Comparison of ENCODE assay signal across 14 cellular contexts in the genomic region with DNA sequence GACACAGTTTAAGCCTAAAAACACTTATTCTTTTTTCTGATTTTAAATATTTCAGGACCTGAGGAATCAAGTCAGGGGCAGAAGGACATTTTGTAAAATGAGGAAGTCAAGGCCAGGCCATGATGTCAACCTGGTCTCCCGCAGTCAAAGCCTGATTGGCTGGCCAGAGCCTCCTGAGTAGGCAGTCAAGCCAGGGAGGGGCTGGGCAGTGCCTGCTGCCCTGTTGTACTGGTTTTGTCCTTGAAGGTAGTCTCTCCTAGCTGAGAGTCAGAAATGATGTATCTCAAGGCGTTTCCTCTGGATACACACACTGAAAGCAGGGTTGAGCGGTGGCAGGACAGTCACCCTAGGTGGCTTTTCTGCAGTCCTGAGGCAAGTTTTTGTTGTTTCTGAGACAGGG. TPM values are rescaled to one million over a fixed set of nuclear protein-coding genes. Genes with fewer than 3 reads are reported as not detected.
DNase-seq lines count a peak whose midpoint lies in the region; ATAC-seq, FAIRE-seq and TF ChIP-seq lines count a peak whose summit lies in the region.
"Had no signal": no experiment of that assay in that cellular context is flagged by ENCODE, and none has a peak within 500 bp of the region (broad histone marks: within the 10 kb centered on the region; RNA-seq: fewer than 3 reads in every experiment).

No MANE protein-coding gene starts in this region.

- H3K9me2 ChIP-seq in PC-3 (replicated peaks; ENCODE audit: low read length): no peaks in the 10 kb centered on the region

- WGBS in gastroesophageal sphincter (ENCODE audit: low coverage in 1 of 2), 2 donors: 78 to 100% methylated on average over 1 of the region's 3 CpGs

- peak; percentile 49 for DNase-seq in HPDE6-E6E7 (ENCODE audit: extremely low spot score)
- DNase-seq in PC-3: no peak
- no peak for DNase-seq in endothelial cell of umbilical vein (ENCODE audit: low read depth, low spot score)
- no peak for DNase-seq in GDM1 (lab: John Stamatoyannopoulos, UW)
- DNase-seq in mucosa of gallbladder (ENCODE audit: low spot score): no peak
- DNase-seq: activated naive CD4-positive, alpha-beta T cell treated with Interleukin-2 at 50 U/mL for 16 hours; CD4-positive, alpha-beta T cell; NCI-H2171 treated with DMSO at 0.1 percent for 48 hours; upper lobe of left lung had no signal

- 0 out of 2 replicates have a peak, but pooled peaks cover 4% of the 10 kb centered on the region for H4K20me1 ChIP-seq in PC-3 (ENCODE audit: low read length)
- H4K20me1 ChIP-seq in endothelial cell of umbilical vein (replicated peaks; ENCODE audit: control insufficient read depth, extremely low read depth, insufficient read depth, low read length): no peaks in the 10 kb centered on the region

- ATAC-seq in PC-3 (peak; percentile 14; the same call in 1 of the 2 replicates), gastroesophageal sphincter (no peak)
- ATAC-seq: foreskin keratinocyte had no signal

- no TSS peak for BruUV-seq in PC-3 (replicated peaks; lab: Mats Ljungman, UMichigan)
- BruUV-seq in endothelial cell of umbilical vein (replicated peaks; lab: Mats Ljungman, UMichigan): no TSS peak

- H3K27ac ChIP-seq in PC-3 (ENCODE audit: low read length): no peak overlapping the region
- no peak overlapping the region for H3K27ac ChIP-seq in endothelial cell of umbilical vein (ENCODE audit: insufficient read depth, low read depth, low read length)
- H3K27ac ChIP-seq in gastroesophageal sphincter: no peak overlapping the region
- H3K27ac ChIP-seq: foreskin keratinocyte, upper lobe of left lung had no signal

- dilution Hi-C loops in endothelial cell of umbilical vein (cut with MboI; ENCODE audit: extremely low pct_ligation_motif_present, low sequenced_read_pairs): no loop called here

- peak; percentile 59 for FAIRE-seq in endothelial cell of umbilical vein (lab: Jason Lieb, UNC)
- FAIRE-seq: GM19239, H54, islet of Langerhans had no signal

- no peak for TF ChIP-seq CTCF in PC-3 (conservative IDR thresholded peaks at IDR 0.05; ENCODE audit: low read depth, low read length)
- TF ChIP-seq CTCF in endothelial cell of umbilical vein (IDR thresholded peaks at IDR 0.05; ENCODE audit: extremely low read depth in 1 of 2, insufficient read depth in 1 of 2, low read depth in 1 of 2, low read length in 2 of 2): no peak
- TF ChIP-seq CTCF in gastroesophageal sphincter (IDR thresholded peaks at IDR 0.05): no peak

- CTCF ChIA-PET in PC-3 (lab: Charles Lee) (no interaction called here), endothelial cell of umbilical vein (lab: Charles Lee) (no interaction called here)

- H3K79me2 ChIP-seq in PC-3 (ENCODE audit: low read length): no peaks in the 10 kb centered on the region
- H3K79me2 ChIP-seq in endothelial cell of umbilical vein (ENCODE audit: control insufficient read depth, insufficient read depth, low read length): no peaks in the 10 kb centered on the region

- TF ChIP-seq POLR2A in endothelial cell of umbilical vein (IDR thresholded peaks at IDR 0.05; ENCODE audit: low read depth, low read length) (no peak), gastroesophageal sphincter (IDR thresholded peaks at IDR 0.05) (no peak)

- H3K9me1 ChIP-seq in endothelial cell of umbilical vein (replicated peaks; ENCODE audit: control insufficient read depth, extremely low read depth, insufficient read depth, low read length): no peaks in the 10 kb centered on the region

- H3K27me3 ChIP-seq in PC-3 (ENCODE audit: low read length): no peaks in the 10 kb centered on the region
- no peaks in the 10 kb centered on the region for H3K27me3 ChIP-seq in endothelial cell of umbilical vein (ENCODE audit: control insufficient read depth in 2 of 2, insufficient read depth in 2 of 2, low read length in 2 of 2)
- H3K27me3 ChIP-seq in gastroesophageal sphincter: no peaks in the 10 kb centered on the region
- H3K27me3 ChIP-seq: foreskin keratinocyte, upper lobe of left lung had no signal

- no peak overlapping the region for H3K9ac ChIP-seq in PC-3 (ENCODE audit: low read length)
- no peak overlapping the region for H3K9ac ChIP-seq in endothelial cell of umbilical vein (replicated peaks; ENCODE audit: extremely low read depth, insufficient read depth, low read length)

- H3F3A ChIP-seq in PC-3 (ENCODE audit: low read length, unreplicated experiment): no peaks in the 10 kb centered on the region

- TF ChIP-seq EP300 in gastroesophageal sphincter (IDR thresholded peaks at IDR 0.05): no peak

- H3K9me3 ChIP-seq in PC-3 (ENCODE audit: low read length) (no peaks in the 10 kb centered on the region), endothelial cell of umbilical vein (replicated peaks; ENCODE audit: control insufficient read depth, insufficient read depth, low read length) (no peaks in the 10 kb centered on the region), gastroesophageal sphincter (no peaks in the 10 kb centered on the region)
- H3K9me3 ChIP-seq: upper lobe of left lung had no signal

- POLR2A ChIA-PET in PC-3 (lab: Charles Lee; ENCODE audit: unreplicated experiment): no interaction called here
- POLR2A ChIA-PET in endothelial cell of umbilical vein (lab: Charles Lee): no interaction called here

- H3K36me3 ChIP-seq in PC-3 (ENCODE audit: low read depth, low read length) (peaks cover 33% of the 10 kb centered on the region), endothelial cell of umbilical vein (ENCODE audit: control insufficient read depth in 2 of 2, extremely low read depth in 1 of 2, insufficient read depth in 2 of 2, low read length in 2 of 2) (peaks cover 25 to 45% of the 10 kb centered on the region in 2 experiments), gastroesophageal sphincter (peaks cover 0 to 65% of the 10 kb centered on the region in 2 donors)

- no peaks in the 10 kb centered on the region for H3K4me1 ChIP-seq in PC-3 (ENCODE audit: insufficient read depth, low read length)
- H3K4me1 ChIP-seq in endothelial cell of umbilical vein (ENCODE audit: control insufficient read depth, extremely low read depth, insufficient read depth, low read length): no peaks in the 10 kb centered on the region
- no peaks in the 10 kb centered on the region for H3K4me1 ChIP-seq in gastroesophageal sphincter
- H3K4me1 ChIP-seq: upper lobe of left lung had no signal

- no peak overlapping the region for H3K4me2 ChIP-seq in PC-3 (ENCODE audit: low read length)
- no peak overlapping the region for H3K4me2 ChIP-seq in endothelial cell of umbilical vein (ENCODE audit: insufficient read depth, low read length)

- intact Hi-C loops in PC-3 (cut with micrococcal nuclease): no loop called here
- intact Hi-C loops in endothelial cell of umbilical vein (cut with micrococcal nuclease): no loop called here

- H2AFZ ChIP-seq in PC-3 (ENCODE audit: low read length): no peak overlapping the region
- H2AFZ ChIP-seq in endothelial cell of umbilical vein (ENCODE audit: low read depth, low read length): no peak overlapping the region

- no peak overlapping the region for H3K4me3 ChIP-seq in PC-3 (ENCODE audit: low read length)
- no peak overlapping the region for H3K4me3 ChIP-seq in endothelial cell of umbilical vein (replicated peaks in 1 of 3; ENCODE audit: insufficient read depth in 1 of 3, low read depth in 1 of 3, low read length in 3 of 3)
- no peak overlapping the region for H3K4me3 ChIP-seq in gastroesophageal sphincter
- H3K4me3 ChIP-seq: upper lobe of left lung had no signal

RNA-seq across cellular contexts. Expression of a gene that starts 19.8 kb away (rescaled TPM):
- total RNA-seq in PC-3 (2014; rRNA removed): 517 and 538 TPM in 2 replicates
- 362 and 389 TPM in 2 replicates for total RNA-seq in endothelial cell of umbilical vein
- 317 and 343 TPM in 2 replicates for polyA plus RNA-seq in endothelial cell of umbilical vein
- polyA plus RNA-seq in endothelial cell of umbilical vein (2011; cell fraction: cytosol; rRNA removed): 304 and 311 TPM in 2 replicates
- polyA plus RNA-seq in endothelial cell of umbilical vein (2011; cell fraction: nucleus; rRNA removed): 134 and 184 TPM in 2 replicates
- polyA plus RNA-seq in endothelial cell of umbilical vein (2012): 406 and 507 TPM in 2 replicates
- polyA minus RNA-seq in endothelial cell of umbilical vein: 347 and 391 TPM in 2 replicates
- 259 TPM for polyA minus RNA-seq in endothelial cell of umbilical vein (2011; cell fraction: cytosol; rRNA and poly(A)+ RNA removed)
- 59.8 and 83.0 TPM in 2 replicates for polyA minus RNA-seq in endothelial cell of umbilical vein (2011; cell fraction: nucleus; rRNA and poly(A)+ RNA removed)
- total RNA-seq in gastroesophageal sphincter: 100 to 1,000 TPM; 221 to 258 (median 240) TPM
- total RNA-seq in mucosa of gallbladder: 205 TPM

RNA-seq across cellular contexts. Expression of a gene that starts 20.9 kb away (rescaled TPM):
- total RNA-seq in PC-3 (2014; rRNA removed) (62.5 and 65.7 TPM in 2 replicates), endothelial cell of umbilical vein (19.6 and 21.8 TPM in 2 replicates), gastroesophageal sphincter (10 to 100 TPM; 21.7 to 37.5 (median 30.2) TPM), mucosa of gallbladder (20.8 TPM)
- 32.7 and 42.6 TPM in 2 replicates for polyA plus RNA-seq in endothelial cell of umbilical vein
- polyA plus RNA-seq in endothelial cell of umbilical vein (2011; cell fraction: cytosol; rRNA removed): 24.5 and 24.6 TPM in 2 replicates
- 9.0 and 9.3 TPM in 2 replicates for polyA plus RNA-seq in endothelial cell of umbilical vein (2011; cell fraction: nucleus; rRNA removed)
- polyA plus RNA-seq in endothelial cell of umbilical vein (2012): 21.0 and 22.8 TPM in 2 replicates
- 13.7 and 17.4 TPM in 2 replicates for polyA minus RNA-seq in endothelial cell of umbilical vein
- polyA minus RNA-seq in endothelial cell of umbilical vein (2011; cell fraction: cytosol; rRNA and poly(A)+ RNA removed): 14.7 TPM
- 4.0 and 5.1 TPM in 2 replicates for polyA minus RNA-seq in endothelial cell of umbilical vein (2011; cell fraction: nucleus; rRNA and poly(A)+ RNA removed)

RNA-seq across cellular contexts. Expression of a gene that starts 30.4 kb away (rescaled TPM):
- 4.2 and 7.7 TPM in 2 replicates for total RNA-seq in PC-3 (2014; rRNA removed)
- 1.2 and 1.5 TPM in 2 replicates for total RNA-seq in endothelial cell of umbilical vein
- 0.88 and 0.94 TPM in 2 replicates for polyA plus RNA-seq in endothelial cell of umbilical vein
- 0.39 and 0.45 TPM in 2 replicates for polyA plus RNA-seq in endothelial cell of umbilical vein (2011; cell fraction: cytosol; rRNA removed)
- 1.8 and 2.4 TPM in 2 replicates for polyA plus RNA-seq in endothelial cell of umbilical vein (2011; cell fraction: nucleus; rRNA removed)
- 1.8 and 3.2 TPM in 2 replicates for polyA plus RNA-seq in endothelial cell of umbilical vein (2012)
- polyA minus RNA-seq in endothelial cell of umbilical vein: 0.83 and 1.4 TPM in 2 replicates
- polyA minus RNA-seq in endothelial cell of umbilical vein (2011; cell fraction: cytosol; rRNA and poly(A)+ RNA removed): 7.4 TPM
- polyA minus RNA-seq in endothelial cell of umbilical vein (2011; cell fraction: nucleus; rRNA and poly(A)+ RNA removed): 0.67 and 1.2 TPM in 2 replicates
- total RNA-seq in gastroesophageal sphincter: 1 to 10 TPM; 2.2 to 5.4 (median 4.0) TPM
- 8.5 TPM for total RNA-seq in mucosa of gallbladder

RNA-seq across cellular contexts. Expression of a gene that starts 39.4 kb away (rescaled TPM):
- total RNA-seq in PC-3 (2014; rRNA removed) (not detected in 2 replicates), endothelial cell of umbilical vein (not detected in 2 replicates), gastroesophageal sphincter (not detected), mucosa of gallbladder (not detected)
- polyA plus RNA-seq in endothelial cell of umbilical vein: not detected in 2 replicates
- not detected in 2 replicates for polyA plus RNA-seq in endothelial cell of umbilical vein (2011; cell fraction: cytosol; rRNA removed)
- not detected in 2 replicates for polyA plus RNA-seq in endothelial cell of umbilical vein (2011; cell fraction: nucleus; rRNA removed)
- polyA plus RNA-seq in endothelial cell of umbilical vein (2012): not detected in 2 replicates
- polyA minus RNA-seq in endothelial cell of umbilical vein: not detected in 2 replicates
- polyA minus RNA-seq in endothelial cell of umbilical vein (2011; cell fraction: cytosol; rRNA and poly(A)+ RNA removed): not detected
- polyA minus RNA-seq in endothelial cell of umbilical vein (2011; cell fraction: nucleus; rRNA and poly(A)+ RNA removed): not detected in 2 replicates
- total RNA-seq: foreskin keratinocyte had no signal
- polyA plus RNA-seq: foreskin keratinocyte had no signal

RNA-seq across cellular contexts. Expression of a gene that starts 39.9 kb away (rescaled TPM):
- total RNA-seq in PC-3 (2014; rRNA removed) (47.1 and 49.4 TPM in 2 replicates), endothelial cell of umbilical vein (23.4 and 31.7 TPM in 2 replicates), gastroesophageal sphincter (10 to 100 TPM; 10.6 to 21.0 (median 15.5) TPM), mucosa of gallbladder (12.9 TPM)
- polyA plus RNA-seq in endothelial cell of umbilical vein: 16.2 and 19.9 TPM in 2 replicates
- 18.9 and 20.7 TPM in 2 replicates for polyA plus RNA-seq in endothelial cell of umbilical vein (2011; cell fraction: cytosol; rRNA removed)
- 42.3 and 47.6 TPM in 2 replicates for polyA plus RNA-seq in endothelial cell of umbilical vein (2011; cell fraction: nucleus; rRNA removed)
- polyA plus RNA-seq in endothelial cell of umbilical vein (2012): 20.3 and 23.2 TPM in 2 replicates
- polyA minus RNA-seq in endothelial cell of umbilical vein: 25.7 and 36.9 TPM in 2 replicates
- 11.6 TPM for polyA minus RNA-seq in endothelial cell of umbilical vein (2011; cell fraction: cytosol; rRNA and poly(A)+ RNA removed)
- 19.8 and 21.2 TPM in 2 replicates for polyA minus RNA-seq in endothelial cell of umbilical vein (2011; cell fraction: nucleus; rRNA and poly(A)+ RNA removed)
